ENCODE assay signal across 13 cellular contexts in genomic region chr12:40262657-40263056, GRCh38. TPM values are rescaled to one million over a fixed set of nuclear protein-coding genes. Genes with fewer than 3 reads are reported as not detected.
A peak's percentile ranks its signal among the peaks of the same experiment; 100 is the strongest.
DNase-seq lines count a peak whose midpoint lies in the region; ATAC-seq lines count a peak whose summit lies in the region.
"Had no signal": no experiment of that assay in that cellular context is flagged by ENCODE, and none has a peak within 500 bp of the region (broad histone marks: within the 10 kb centered on the region; RNA-seq: fewer than 3 reads in every experiment).

No MANE protein-coding gene starts in this region.

- intact Hi-C loops in cardiac septum (cut with DNase I) = no loop called here

- H3K36me3 Mint-ChIP-seq in memory B cell = peaks cover 27% of the 10 kb centered on the region

- peaks cover 3% of the 10 kb centered on the region for H3K9me3 Mint-ChIP-seq in memory B cell

- H3K27ac Mint-ChIP-seq in memory B cell = no peak overlapping the region
- H3K27ac Mint-ChIP-seq: stimulated activated naive CD8-positive, alpha-beta T cell treated with anti-CD3 and anti-CD28 coated beads, Interleukin-15, amount 100 ng/mL, for 72 hours had no signal

- H3K27me3 Mint-ChIP-seq in memory B cell = no peaks in the 10 kb centered on the region
- H3K27me3 Mint-ChIP-seq: stimulated activated naive CD8-positive, alpha-beta T cell treated with anti-CD3 and anti-CD28 coated beads, Interleukin-15, amount 100 ng/mL, for 72 hours had no signal

- peaks cover 29% of the 10 kb centered on the region for H3K4me1 Mint-ChIP-seq in memory B cell
- H3K4me1 Mint-ChIP-seq: stimulated activated naive CD8-positive, alpha-beta T cell treated with anti-CD3 and anti-CD28 coated beads, Interleukin-15, amount 100 ng/mL, for 72 hours had no signal

- ATAC-seq in GM18909 (IDR thresholded peaks at IDR 0.05; ENCODE audit: poor library complexity, unreplicated experiment) = peak; percentile 87
- ATAC-seq in GM21737 (IDR thresholded peaks at IDR 0.05; ENCODE audit: unreplicated experiment) = peak; percentile 80
- ATAC-seq in HG03139 (IDR thresholded peaks at IDR 0.05; ENCODE audit: unreplicated experiment) = peak; percentile 88
- ATAC-seq in memory B cell (ENCODE audit: low read depth) = peak; percentile 45
- ATAC-seq: left colon; stimulated activated naive CD8-positive, alpha-beta T cell treated with anti-CD3 and anti-CD28 coated beads, Interleukin-15, amount 100 ng/mL, for 72 hours had no signal

- DNase-seq in memory B cell (ENCODE audit: low spot score in 2 of 2) (no peak), cardiac septum (ENCODE audit: low spot score) (no peak), NCI-H2081 treated with DMSO at 0.1 percent for 48 hours (lab: John Stamatoyannopoulos, UW) (no peak), NCI-H146 treated with DMSO at 0.1 percent for 48 hours (lab: John Stamatoyannopoulos, UW; ENCODE audit: unreplicated experiment) (no peak), NCI-H187 treated with DMSO at 0.1 percent for 48 hours (lab: John Stamatoyannopoulos, UW) (no peak)
- DNase-seq: activated CD4-positive, CD25-positive, alpha-beta regulatory T cell; caudate nucleus; left colon; SHP77; stimulated activated naive CD8-positive, alpha-beta T cell treated with anti-CD3 and anti-CD28 coated beads, Interleukin-15, amount 100 ng/mL, for 72 hours had no signal

- H3K4me3 Mint-ChIP-seq in memory B cell = no peak overlapping the region
- H3K4me3 Mint-ChIP-seq: stimulated activated naive CD8-positive, alpha-beta T cell treated with anti-CD3 and anti-CD28 coated beads, Interleukin-15, amount 100 ng/mL, for 72 hours had no signal

RNA-seq across cellular contexts. Expression of gene LRRK2, which starts 37.9 kb away (rescaled TPM):
- total RNA-seq in cardiac septum = 7.1 TPM
